ENCODE assay signal across 8 cellular contexts in the genomic region with DNA sequence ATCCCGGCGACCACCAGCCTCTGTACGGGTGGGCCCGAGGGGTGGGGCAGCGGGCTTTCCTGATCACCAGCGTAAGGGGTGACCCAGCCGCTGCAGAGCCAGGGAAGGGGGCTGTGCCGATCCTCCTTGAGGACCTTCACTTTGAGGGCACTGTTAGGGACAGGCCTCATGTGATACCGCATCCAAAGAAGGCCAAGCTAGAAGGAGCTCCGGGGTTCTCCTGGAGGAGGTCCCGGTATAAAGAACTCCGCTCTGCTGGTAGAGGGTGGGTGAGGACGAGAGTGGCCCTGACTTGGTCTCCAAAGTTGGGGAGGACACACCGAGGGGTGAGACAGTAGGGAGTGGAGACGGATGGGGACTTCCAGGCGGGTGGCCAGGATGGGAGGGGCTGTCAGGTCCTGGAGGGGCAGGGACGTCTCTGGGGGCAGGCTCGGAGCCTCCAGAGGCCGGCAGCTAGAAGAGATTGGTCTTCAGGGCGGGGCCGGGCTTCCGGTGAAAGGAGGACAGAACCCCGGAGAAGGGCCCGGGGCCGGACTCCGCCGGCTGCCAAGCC. TPM values are rescaled to one million over a fixed set of nuclear protein-coding genes. Genes with fewer than 3 reads are reported as not detected.
DNase-seq lines count a peak whose midpoint lies in the region; ATAC-seq lines count a peak whose summit lies in the region.

No MANE protein-coding gene starts in this region.

- peak; percentile 45 for DNase-seq in DMS53 treated with DMSO at 0.1 percent for 48 hours (lab: John Stamatoyannopoulos, UW; ENCODE audit: unreplicated experiment)
- DNase-seq in LHCN-M2 (ENCODE audit: low read depth): peak; percentile 33
- DNase-seq in amniotic epithelial cell (ENCODE audit: low read depth): peak; percentile 29
- peak in 1 of 3 donors; percentile 17 for DNase-seq in immature natural killer cell
- DNase-seq in stimulated activated naive CD8-positive, alpha-beta T cell treated with anti-CD3 and anti-CD28 coated beads, Interleukin-15, amount 100 ng/mL, for 72 hours: no peak
- no peak for DNase-seq in GM19240 (ENCODE audit: insufficient read length, low spot score)

- peaks cover 20 to 21% of the 10 kb centered on the region in 2 donors for H3K4me1 Mint-ChIP-seq in immature natural killer cell
- H3K4me1 Mint-ChIP-seq in stimulated activated naive CD8-positive, alpha-beta T cell treated with anti-CD3 and anti-CD28 coated beads, Interleukin-15, amount 100 ng/mL, for 72 hours: peaks cover 32% of the 10 kb centered on the region

- no peak overlapping the region for H3K27ac Mint-ChIP-seq in immature natural killer cell
- no peak overlapping the region for H3K27ac Mint-ChIP-seq in stimulated activated naive CD8-positive, alpha-beta T cell treated with anti-CD3 and anti-CD28 coated beads, Interleukin-15, amount 100 ng/mL, for 72 hours

- H3K9me3 Mint-ChIP-seq in immature natural killer cell: peaks cover 0 to 2% (median 0%) of the 10 kb centered on the region in 6 donors
- H3K9me3 Mint-ChIP-seq in stimulated activated naive CD8-positive, alpha-beta T cell treated with anti-CD3 and anti-CD28 coated beads, Interleukin-15, amount 100 ng/mL, for 72 hours: no peaks in the 10 kb centered on the region

- H3K27me3 Mint-ChIP-seq in immature natural killer cell (ENCODE audit: low read depth in 3 of 3): peaks cover 14 to 25% (median 15%) of the 10 kb centered on the region in 3 donors
- peaks cover 51% of the 10 kb centered on the region for H3K27me3 Mint-ChIP-seq in stimulated activated naive CD8-positive, alpha-beta T cell treated with anti-CD3 and anti-CD28 coated beads, Interleukin-15, amount 100 ng/mL, for 72 hours

- peak overlapping the region; percentile 64 to 79 (median 72) for H3K4me3 Mint-ChIP-seq in immature natural killer cell
- H3K4me3 Mint-ChIP-seq in stimulated activated naive CD8-positive, alpha-beta T cell treated with anti-CD3 and anti-CD28 coated beads, Interleukin-15, amount 100 ng/mL, for 72 hours: peak overlapping the region; percentile 44 to 76

- peak; percentile 7 for ATAC-seq in stimulated activated naive CD8-positive, alpha-beta T cell treated with anti-CD3 and anti-CD28 coated beads, Interleukin-15, amount 100 ng/mL, for 72 hours
- no peak for ATAC-seq in HG03280 (IDR thresholded peaks at IDR 0.05; ENCODE audit: unreplicated experiment)
- no peak for ATAC-seq in GM19463 (IDR thresholded peaks at IDR 0.05; ENCODE audit: unreplicated experiment)

- H3K36me3 Mint-ChIP-seq in immature natural killer cell: peaks cover 0 to 15% (median 3%) of the 10 kb centered on the region in 3 donors

RNA-seq across cellular contexts. Expression of gene PHOX2A, which starts 4.6 kb away (rescaled TPM):
- not detected in 2 replicates for total RNA-seq in LHCN-M2 (2014; rRNA removed)
- not detected for polyA plus RNA-seq in LHCN-M2 (2012)
- polyA plus RNA-seq in immature natural killer cell: not detected

RNA-seq across cellular contexts. Expression of gene INPPL1, which starts 14.8 kb away (rescaled TPM):
- total RNA-seq in LHCN-M2 (2014; rRNA removed): 72.8 and 140 TPM in 2 replicates
- 62.4 TPM for polyA plus RNA-seq in LHCN-M2 (2012)
- polyA plus RNA-seq in immature natural killer cell: 10 to 100 TPM in 1 of 3 donors, 1 to 10 TPM in 2; 3.5 to 13.8 (median 5.8) TPM

RNA-seq across cellular contexts. Expression of gene FOLR2, which starts 22.8 kb away (rescaled TPM):
- not detected in 2 replicates for total RNA-seq in LHCN-M2 (2014; rRNA removed)
- polyA plus RNA-seq in LHCN-M2 (2012): not detected
- polyA plus RNA-seq in immature natural killer cell: 1 to 10 TPM in 1 of 3 donors, not detected in 2; 1.2 TPM

RNA-seq across cellular contexts. Expression of gene FOLR1, which starts 47.4 kb away (rescaled TPM):
- 0.17 TPM in 1 of 2 replicates, not detected in the other for total RNA-seq in LHCN-M2 (2014; rRNA removed)
- 0.61 TPM for polyA plus RNA-seq in LHCN-M2 (2012)
- not detected for polyA plus RNA-seq in immature natural killer cell

Comparison
In these comparisons a context has a peak if more than half of its experiments do, and no peak if none do; other contexts are left out.
1. DNase-seq: peak in DMS53 treated with DMSO at 0.1 percent for 48 hours (single experiment), LHCN-M2 (single experiment) and amniotic epithelial cell (single experiment); none in stimulated activated naive CD8-positive, alpha-beta T cell treated with anti-CD3 and anti-CD28 coated beads, Interleukin-15, amount 100 ng/mL, for 72 hours (0 of 2) and GM19240 (single experiment).